25 cellular contexts compared by ENCODE assay signal in the genomic region with DNA sequence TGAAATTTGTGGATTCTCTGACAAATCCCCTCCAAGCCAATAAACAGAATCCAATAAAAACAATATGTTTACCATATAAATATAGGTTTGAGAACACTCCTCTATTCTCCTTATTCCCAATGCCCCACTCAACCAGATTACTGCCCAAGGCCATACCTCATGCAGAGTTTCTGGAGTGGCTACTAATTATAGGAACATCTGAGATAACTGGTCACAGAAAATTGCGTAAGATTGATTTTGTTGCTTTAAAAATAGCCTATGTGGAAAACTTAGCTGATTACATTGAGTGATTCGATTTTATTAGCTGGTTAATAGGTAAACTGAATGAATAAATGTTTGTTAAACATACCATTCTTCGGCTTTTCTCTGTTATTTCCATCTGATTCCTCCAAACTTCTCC. TPM values are rescaled to one million over a fixed set of nuclear protein-coding genes. Genes with fewer than 3 reads are reported as not detected.
A peak's percentile ranks its signal among the peaks of the same experiment; 100 is the strongest.
DNase-seq lines count a peak whose midpoint lies in the region; ATAC-seq and TF ChIP-seq lines count a peak whose summit lies in the region.
"Had no signal": no experiment of that assay in that cellular context is flagged by ENCODE, and none has a peak within 500 bp of the region (broad histone marks: within the 10 kb centered on the region; RNA-seq: fewer than 3 reads in every experiment).

No MANE protein-coding gene starts in this region.

- no peak for TF ChIP-seq CTCF in mammary epithelial cell (conservative IDR thresholded peaks at IDR 0.05 in 1 of 2, IDR thresholded peaks at IDR 0.05 in 1 of 2; ENCODE audit: extremely low read depth in 1 of 2, insufficient read depth in 1 of 2, low read depth in 1 of 2, low read length in 2 of 2)
- no peak for TF ChIP-seq CTCF in breast epithelium (IDR thresholded peaks at IDR 0.05)
- TF ChIP-seq CTCF in coronary artery (IDR thresholded peaks at IDR 0.05): no peak
- no peak for TF ChIP-seq CTCF in chondrocyte (IDR thresholded peaks at IDR 0.05)
- no peak for TF ChIP-seq CTCF in OCI-LY7 (conservative IDR thresholded peaks at IDR 0.05; ENCODE audit: low read length)

- 77% methylated on average over 3 of the region's 3 CpGs for WGBS in mammary epithelial cell (ENCODE audit: low coverage, missing lambda C conversion rate)
- WGBS in right cardiac atrium: 59% methylated on average over 3 of the region's 3 CpGs

- dilution Hi-C loops in mammary epithelial cell (cut with HindIII; ENCODE audit: low sequenced_read_pairs): no loop called here

- H3K4me3 Mint-ChIP-seq in chondrocyte (ENCODE audit: unreplicated experiment): no peak overlapping the region
- H3K4me3 Mint-ChIP-seq: activated naive CD8-positive, alpha-beta T cell; endodermal cell; immature natural killer cell; neural crest cell; stimulated activated naive B cell treated with anti-CD40 and anti-IgM and Interleukin-4, amounts not matched to agents 10 μg/mL and 1 μg/mL and 100 μg/mL, for 72 hours; WTC11 had no signal

- no peak overlapping the region for H3K9ac ChIP-seq in mammary epithelial cell (ENCODE audit: insufficient read depth, low read length)

- H3K27me3 ChIP-seq in mammary epithelial cell (ENCODE audit: insufficient read depth, low read length) (no peaks in the 10 kb centered on the region), breast epithelium (no peaks in the 10 kb centered on the region), right cardiac atrium (ENCODE audit: control insufficient read depth, insufficient read depth) (no peaks in the 10 kb centered on the region)
- H3K27me3 ChIP-seq: colonic mucosa had no signal

- H3K9me3 ChIP-seq in mammary epithelial cell (replicated peaks; ENCODE audit: insufficient read depth, low read length) (no peaks in the 10 kb centered on the region), breast epithelium (no peaks in the 10 kb centered on the region), right cardiac atrium (ENCODE audit: control insufficient read depth, low read length) (no peaks in the 10 kb centered on the region), OCI-LY7 (ENCODE audit: low read length) (no peaks in the 10 kb centered on the region)
- H3K9me3 ChIP-seq: Caco-2, colonic mucosa had no signal

- no peaks in the 10 kb centered on the region for H3K36me3 Mint-ChIP-seq in chondrocyte (ENCODE audit: low read depth)
- H3K36me3 Mint-ChIP-seq: activated naive CD8-positive, alpha-beta T cell; stimulated activated naive B cell treated with anti-CD40 and anti-IgM and Interleukin-4, amounts not matched to agents 10 μg/mL and 1 μg/mL and 100 μg/mL, for 72 hours; WTC11 had no signal

- peaks cover 67% of the 10 kb centered on the region for H3K4me1 Mint-ChIP-seq in chondrocyte (ENCODE audit: low read depth)
- H3K4me1 Mint-ChIP-seq: immature natural killer cell; neural crest cell; stimulated activated naive B cell treated with anti-CD40 and anti-IgM and Interleukin-4, amounts not matched to agents 10 μg/mL and 1 μg/mL and 100 μg/mL, for 72 hours had no signal

- H3K9me3 Mint-ChIP-seq in chondrocyte (ENCODE audit: low read depth): no peaks in the 10 kb centered on the region
- H3K9me3 Mint-ChIP-seq: immature natural killer cell had no signal

- H2AFZ ChIP-seq in mammary epithelial cell (ENCODE audit: low read depth, low read length) (no peak overlapping the region), OCI-LY7 (ENCODE audit: low read length) (no peak overlapping the region)

- no peak overlapping the region for H3K27ac Mint-ChIP-seq in chondrocyte (ENCODE audit: unreplicated experiment)
- H3K27ac Mint-ChIP-seq: activated naive CD8-positive, alpha-beta T cell; activated T-helper 2 cell treated with anti-CD3 and anti-CD28 coated beads, Interferon-gamma antibody, Interleukin-2, Interleukin-4, amounts not matched to agents 10 μg/mL and 5 μg/mL and 100 μg/mL, durations not matched to agents 14 hours and 24 hours and 36 hours; endodermal cell; immature natural killer cell; stimulated activated naive B cell treated with anti-CD40 and anti-IgM and Interleukin-4, amounts not matched to agents 10 μg/mL and 1 μg/mL and 100 μg/mL, for 72 hours; WTC11 had no signal

- H3K27ac ChIP-seq in mammary epithelial cell (ENCODE audit: insufficient read depth, low read depth, low read length): peak overlapping the region; percentile 88
- no peak overlapping the region for H3K27ac ChIP-seq in breast epithelium
- H3K27ac ChIP-seq in coronary artery: peak overlapping the region; percentile 19 to 44
- H3K27ac ChIP-seq in right cardiac atrium (ENCODE audit: low read length): peak overlapping the region; percentile 70
- H3K27ac ChIP-seq in OCI-LY7 (ENCODE audit: low read depth, low read length, poor library complexity, severe bottlenecking): no peak overlapping the region
- H3K27ac ChIP-seq: colonic mucosa had no signal

- no peaks in the 10 kb centered on the region for H3K79me2 ChIP-seq in mammary epithelial cell (ENCODE audit: insufficient read depth, low read length)
- no peaks in the 10 kb centered on the region for H3K79me2 ChIP-seq in OCI-LY7 (ENCODE audit: insufficient read depth, low read depth, low read length)

- no peaks in the 10 kb centered on the region for H3K36me3 ChIP-seq in mammary epithelial cell (ENCODE audit: insufficient read depth, low read length)
- no peaks in the 10 kb centered on the region for H3K36me3 ChIP-seq in breast epithelium
- H3K36me3 ChIP-seq in OCI-LY7 (ENCODE audit: insufficient read depth, low read length): no peaks in the 10 kb centered on the region
- H3K36me3 ChIP-seq: colonic mucosa had no signal

- H3K4me3 ChIP-seq in mammary epithelial cell (replicated peaks in 1 of 3; ENCODE audit: insufficient read depth in 1 of 3, low read depth in 2 of 3, low read length in 3 of 3): no peak overlapping the region
- H3K4me3 ChIP-seq in breast epithelium: no peak overlapping the region
- no peak overlapping the region for H3K4me3 ChIP-seq in coronary artery
- H3K4me3 ChIP-seq in right cardiac atrium (ENCODE audit: low read length): peak overlapping the region; percentile 20
- H3K4me3 ChIP-seq in OCI-LY7 (ENCODE audit: low read depth, low read length, poor library complexity, severe bottlenecking): no peak overlapping the region
- H3K4me3 ChIP-seq: colonic mucosa, GM12878, skin epidermis had no signal

- no peak for TF ChIP-seq POLR2A in breast epithelium (IDR thresholded peaks at IDR 0.05)

- ATAC-seq in right cardiac atrium: peak; percentile 44 to 52
- ATAC-seq: GM12878; stimulated activated naive B cell treated with anti-CD40 and anti-IgM and Interleukin-4, amounts not matched to agents 10 μg/mL and 1 μg/mL and 100 μg/mL, for 72 hours; WTC11 had no signal

- in situ Hi-C loops in mammary epithelial cell (cut with MboI; ENCODE audit: low sequenced_read_pairs in 2 of 2): loop anchor here in 1 of 2 donors (25.0 kb wide), 1 partner anchor 162 kb away; no protein-coding TSS in a partner anchor

- POLR2A ChIA-PET in OCI-LY7 (lab: Charles Lee): no interaction called here

- H3K27me3 Mint-ChIP-seq in chondrocyte (ENCODE audit: low read depth): no peaks in the 10 kb centered on the region
- H3K27me3 Mint-ChIP-seq: activated naive CD8-positive, alpha-beta T cell; stimulated activated naive B cell treated with anti-CD40 and anti-IgM and Interleukin-4, amounts not matched to agents 10 μg/mL and 1 μg/mL and 100 μg/mL, for 72 hours had no signal

- H3K4me1 ChIP-seq in mammary epithelial cell (ENCODE audit: insufficient read depth, low read length) (peaks cover 14% of the 10 kb centered on the region), breast epithelium (peaks cover 0 to 2% of the 10 kb centered on the region in 2 donors), right cardiac atrium (ENCODE audit: control insufficient read depth, insufficient read depth, low read length) (peaks cover 13% of the 10 kb centered on the region), OCI-LY7 (ENCODE audit: insufficient read depth, low read length, poor library complexity, severe bottlenecking) (no peaks in the 10 kb centered on the region)
- H3K4me1 ChIP-seq: colonic mucosa had no signal

- intact Hi-C loops in mammary epithelial cell (cut with micrococcal nuclease): loop anchor here (5.0 kb wide), 3 partner anchors 103 to 193 kb away; no protein-coding TSS in a partner anchor
- intact Hi-C loops in breast epithelium (cut with DNase I; ENCODE audit: low total_unique reads): no loop called here
- intact Hi-C loops in right cardiac atrium (cut with DNase I): loop anchor here in 1 of 4 donors (10.0 kb wide), 1 partner anchor 170 kb away; no protein-coding TSS in a partner anchor
- intact Hi-C loops in OCI-LY7 (cut with micrococcal nuclease; ENCODE audit: unreplicated experiment): loop anchor here (10.0 kb wide), 1 partner anchor 1560 kb away; no protein-coding TSS in a partner anchor

- H3K4me2 ChIP-seq in mammary epithelial cell (ENCODE audit: insufficient read depth, low read depth, low read length): peak overlapping the region; percentile 55
- no peak overlapping the region for H3K4me2 ChIP-seq in OCI-LY7 (ENCODE audit: low read length)

- BruUV-seq in mammary epithelial cell (replicated peaks; lab: Mats Ljungman, UMichigan) (no TSS peak), OCI-LY7 (replicated peaks; lab: Mats Ljungman, UMichigan) (no TSS peak)

- DNase-seq in mammary epithelial cell (no peak), breast epithelium (ENCODE audit: low spot score in 2 of 2) (no peak), coronary artery (ENCODE audit: low spot score) (no peak), right cardiac atrium (no peak), NCI-H82 (lab: John Stamatoyannopoulos, UW) (no peak), chondrocyte (ENCODE audit: low spot score) (no peak), OCI-LY7 (ENCODE audit: low spot score) (no peak)
- DNase-seq in stimulated activated CD4-positive, alpha-beta T cell treated with anti-CD3 and anti-CD28 coated beads, Interleukin-4, amount 100 ng/mL, for 4 hours: no peak
- DNase-seq: activated CD8-positive, alpha-beta memory T cell treated with anti-CD3 and anti-CD28 coated beads, Interleukin-2, amount 50 U/mL, for 4 hours; Caco-2; colonic mucosa; DMS79 treated with DMSO at 0.1 percent for 48 hours; endodermal cell; immature natural killer cell; Kasumi-1; NCI-H2029; NCI-H446; stimulated activated CD4-positive, alpha-beta T cell treated with anti-CD3 and anti-CD28 coated beads, Interleukin-2, amount 100 ng/mL, for 24 hours; stimulated activated naive B cell treated with anti-CD40 and anti-IgM and Interleukin-4, amounts not matched to agents 10 μg/mL and 1 μg/mL and 100 μg/mL, for 72 hours had no signal

- no peaks in the 10 kb centered on the region for H3K9me2 ChIP-seq in OCI-LY7 (ENCODE audit: insufficient read depth, low read length)

- CTCF ChIA-PET in mammary epithelial cell (lab: Charles Lee; ENCODE audit: low non-redundant PET): no interaction called here
- CTCF ChIA-PET in OCI-LY7 (lab: Charles Lee; ENCODE audit: unreplicated experiment): no interaction called here

- H4K20me1 ChIP-seq in mammary epithelial cell (ENCODE audit: insufficient read depth, low read length) (no peaks in the 10 kb centered on the region), OCI-LY7 (ENCODE audit: insufficient read depth, low read length) (no peaks in the 10 kb centered on the region)

RNA-seq across cellular contexts. Expression of a gene that starts 48.0 kb away (rescaled TPM):
- 10 to 100 TPM in 1 of 2 donors, not detected in 1; 11.2 TPM for total RNA-seq in mammary epithelial cell
- 1.4 TPM for polyA plus RNA-seq in mammary epithelial cell
- not detected for polyA minus RNA-seq in mammary epithelial cell
- total RNA-seq in breast epithelium: 10 to 100 TPM; 53.0 to 68.5 (median 56.3) TPM
- 10 to 100 TPM; 20.8 to 24.0 (median 23.4) TPM for total RNA-seq in right cardiac atrium
- polyA plus RNA-seq in right cardiac atrium: 23.6 TPM
- total RNA-seq in chondrocyte: 10.8 to 14.6 TPM (median 14.2 TPM) in 3 replicates
- not detected in 2 replicates for total RNA-seq in OCI-LY7 (2014; rRNA removed; shearing (Covaris generic))
- total RNA-seq in OCI-LY7 (2022): not detected in 2 replicates

Comparison
In these comparisons a context has a peak if more than half of its experiments do, and no peak if none do; other contexts are left out.
1. H3K27ac ChIP-seq: peak in mammary epithelial cell (single experiment), coronary artery (2 of 2) and right cardiac atrium (single experiment); none in breast epithelium (0 of 2) and OCI-LY7 (single experiment).